In genomic region chr3:47283596-47284364, GRCh38 we compare ENCODE assay signal across 8 cellular contexts. TPM values are rescaled to one million over a fixed set of nuclear protein-coding genes. Genes with fewer than 3 reads are reported as not detected.
DNase-seq lines count a peak whose midpoint lies in the region; TF ChIP-seq lines count a peak whose summit lies in the region.

No MANE protein-coding gene starts in this region.

- TF ChIP-seq CTCF in OCI-LY1 (IDR thresholded peaks at IDR 0.05; ENCODE audit: low read length), result no peak

- peak overlapping the region; percentile 76 for H3K4me3 ChIP-seq in OCI-LY1 (ENCODE audit: low read depth, low read length, poor library complexity, severe bottlenecking)
- peak overlapping the region; percentile 99 for H3K4me3 ChIP-seq in adipocyte (ENCODE audit: low read length)
- H3K4me3 ChIP-seq in iPS-20b (ENCODE audit: low read length), result peak overlapping the region; percentile 90

- H3K9me2 ChIP-seq in OCI-LY1 (ENCODE audit: low read depth, low read length), result no peaks in the 10 kb centered on the region

- DNase-seq in EL, result peak; percentile 24
- peak; percentile 53 for DNase-seq in adipocyte (ENCODE audit: low read depth)
- DNase-seq in stimulated activated CD4-positive, alpha-beta T cell treated with anti-CD3 and anti-CD28 coated beads, Interleukin-12 subunit alpha, Interleukin-12 subunit beta, amount 100 ng/mL, for 4 hours, result peak; percentile 11
- no peak for DNase-seq in NCI-H510A (lab: John Stamatoyannopoulos, UW)
- no peak for DNase-seq in posterior vena cava (ENCODE audit: low spot score)
- no peak for DNase-seq in NCI-H446 treated with DMSO at 0.1 percent for 48 hours (lab: John Stamatoyannopoulos, UW)

- H3F3A ChIP-seq in OCI-LY1 (ENCODE audit: insufficient read depth, low read length), result no peaks in the 10 kb centered on the region

- H3K9ac ChIP-seq in OCI-LY1 (ENCODE audit: low read length), result peak overlapping the region; percentile 83
- peak overlapping the region; percentile 97 for H3K9ac ChIP-seq in adipocyte (ENCODE audit: low read length)
- H3K9ac ChIP-seq in iPS-20b (ENCODE audit: low read depth, low read length), result peak overlapping the region; percentile 90; the same call in 1 of the 2 replicates

- H3K9me3 ChIP-seq in OCI-LY1 (ENCODE audit: low read length) (no peaks in the 10 kb centered on the region), adipocyte (ENCODE audit: control insufficient read depth, low read length) (no peaks in the 10 kb centered on the region), iPS-20b (ENCODE audit: insufficient read depth, low read depth, low read length) (no peaks in the 10 kb centered on the region)

- peak overlapping the region; percentile 86 for H3K27ac ChIP-seq in OCI-LY1 (ENCODE audit: low read depth, low read length, poor library complexity, severe bottlenecking)
- H3K27ac ChIP-seq in iPS-20b (ENCODE audit: low read length), result no peak overlapping the region

- peak overlapping the region; percentile 86 for H3K4me2 ChIP-seq in OCI-LY1 (ENCODE audit: low read length)

- H3K79me2 ChIP-seq in OCI-LY1 (ENCODE audit: insufficient read depth, low read length), result peaks cover 32% of the 10 kb centered on the region

- H2AFZ ChIP-seq in OCI-LY1 (ENCODE audit: low read length), result no peak overlapping the region

- H3K36me3 ChIP-seq in OCI-LY1 (ENCODE audit: insufficient read depth, low read length) (peaks cover 25% of the 10 kb centered on the region), adipocyte (ENCODE audit: control insufficient read depth, insufficient read depth, low read length, severe bottlenecking) (peaks cover 11% of the 10 kb centered on the region), iPS-20b (ENCODE audit: insufficient read depth, low read depth, low read length) (peaks cover 20% of the 10 kb centered on the region)

- H3K27me3 ChIP-seq in OCI-LY1 (ENCODE audit: insufficient read depth, low read length) (no peaks in the 10 kb centered on the region), adipocyte (replicated peaks; ENCODE audit: control insufficient read depth, insufficient read depth, low read length) (no peaks in the 10 kb centered on the region), iPS-20b (ENCODE audit: insufficient read depth, low read length) (no peaks in the 10 kb centered on the region)

- H4K20me1 ChIP-seq in OCI-LY1 (ENCODE audit: insufficient read depth, low read length), result no peaks in the 10 kb centered on the region

- intact Hi-C loops in posterior vena cava (cut with DNase I), result no loop called here

- peaks cover 44% of the 10 kb centered on the region for H3K4me1 ChIP-seq in OCI-LY1 (ENCODE audit: insufficient read depth, low read length, severe bottlenecking)
- H3K4me1 ChIP-seq in adipocyte (ENCODE audit: control insufficient read depth, insufficient read depth, low read length), result peaks cover 16% of the 10 kb centered on the region
- H3K4me1 ChIP-seq in iPS-20b (ENCODE audit: insufficient read depth, low read length), result peaks cover 3% of the 10 kb centered on the region; the same call in 1 of the 2 replicates

RNA-seq across cellular contexts. Expression of gene KLHL18, which starts 1.0 kb away (rescaled TPM):
- 10 to 100 TPM; 21.2 to 21.6 TPM for total RNA-seq in posterior vena cava

RNA-seq across cellular contexts. Expression of gene KIF9, which starts 1.2 kb away (rescaled TPM):
- 1 to 10 TPM; 4.7 to 5.6 TPM for total RNA-seq in posterior vena cava

Comparison
In these comparisons a context has a peak if more than half of its experiments do, and no peak if none do; other contexts are left out.
1. DNase-seq: peak in EL (single experiment), adipocyte (single experiment) and stimulated activated CD4-positive, alpha-beta T cell treated with anti-CD3 and anti-CD28 coated beads, Interleukin-12 subunit alpha, Interleukin-12 subunit beta, amount 100 ng/mL, for 4 hours (single experiment); none in NCI-H510A (single experiment), posterior vena cava (single experiment) and NCI-H446 treated with DMSO at 0.1 percent for 48 hours (single experiment).
2. Peak in every context shown above with its lines, with median percentiles within 50 percentile points of each other: H3K4me3 ChIP-seq and H3K9ac ChIP-seq.